In genomic region chr2:218444692-218445357, GRCh38 we compare ENCODE assay signal across 1 cellular context.
TF ChIP-seq lines count a peak whose summit lies in the region.

No MANE protein-coding gene starts in this region.

TF ChIP-seq in HepG2, 621 proteins besides CTCF, POLR2A, EP300 and RAD21 (continued from another document and continues in another):
- no peak; the same call in 1 of the 2 replicates for TF ChIP-seq ZKSCAN1 (IDR thresholded peaks at IDR 0.05; ENCODE audit: low read length)
- no peak for TF ChIP-seq HES4 (CRISPR knock-in tag; IDR thresholded peaks at IDR 0.05; ENCODE audit: borderline replicate concordance)
- no peak for TF ChIP-seq ZNF615 (CRISPR knock-in tag; IDR thresholded peaks at IDR 0.05; ENCODE audit: borderline replicate concordance)
- TF ChIP-seq, protein P1, sequence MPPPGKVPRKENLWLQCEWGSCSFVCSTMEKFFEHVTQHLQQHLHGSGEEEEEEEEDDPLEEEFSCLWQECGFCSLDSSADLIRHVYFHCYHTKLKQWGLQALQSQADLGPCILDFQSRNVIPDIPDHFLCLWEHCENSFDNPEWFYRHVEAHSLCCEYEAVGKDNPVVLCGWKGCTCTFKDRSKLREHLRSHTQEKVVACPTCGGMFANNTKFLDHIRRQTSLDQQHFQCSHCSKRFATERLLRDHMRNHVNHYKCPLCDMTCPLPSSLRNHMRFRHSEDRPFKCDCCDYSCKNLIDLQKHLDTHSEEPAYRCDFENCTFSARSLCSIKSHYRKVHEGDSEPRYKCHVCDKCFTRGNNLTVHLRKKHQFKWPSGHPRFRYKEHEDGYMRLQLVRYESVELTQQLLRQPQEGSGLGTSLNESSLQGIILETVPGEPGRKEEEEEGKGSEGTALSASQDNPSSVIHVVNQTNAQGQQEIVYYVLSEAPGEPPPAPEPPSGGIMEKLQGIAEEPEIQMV (CRISPR knock-in tag; IDR thresholded peaks at IDR 0.05; ENCODE audit: low read depth), result peak; percentile 63; the same call in 1 of the 2 replicates
- peak; percentile 72; the same call in 1 of the 2 replicates for TF ChIP-seq ZBTB7A (CRISPR knock-in tag; IDR thresholded peaks at IDR 0.05)
- TF ChIP-seq ZNF468 (CRISPR knock-in tag; IDR thresholded peaks at IDR 0.05), result no peak
- no peak for TF ChIP-seq ZNF33B (CRISPR knock-in tag; IDR thresholded peaks at IDR 0.05)
- peak; percentile 91 for TF ChIP-seq ELF1 (CRISPR knock-in tag; IDR thresholded peaks at IDR 0.05)
- TF ChIP-seq ZNF136 (CRISPR knock-in tag; IDR thresholded peaks at IDR 0.05; ENCODE audit: low read depth), result peak; percentile 87
- peak; percentile 83 for TF ChIP-seq CCAR2 (optimal IDR thresholded peaks at IDR 0.05; ENCODE audit: low read depth, low read length)
- TF ChIP-seq CENPX (CRISPR knock-in tag; IDR thresholded peaks at IDR 0.05), result no peak
- TF ChIP-seq KLF6 (CRISPR knock-in tag; IDR thresholded peaks at IDR 0.05), result peak; percentile 71
- TF ChIP-seq SP1 (IDR thresholded peaks at IDR 0.05), result no peak
- TF ChIP-seq SP1 (CRISPR knock-in tag; IDR thresholded peaks at IDR 0.05), result no peak
- no peak for TF ChIP-seq MLXIP (CRISPR knock-in tag; IDR thresholded peaks at IDR 0.05; ENCODE audit: borderline replicate concordance)
- peak; percentile 80 for TF ChIP-seq PITX1 (CRISPR knock-in tag; IDR thresholded peaks at IDR 0.05)
- no peak for TF ChIP-seq CAMTA2 (CRISPR knock-in tag; IDR thresholded peaks at IDR 0.05; ENCODE audit: borderline replicate concordance)
- TF ChIP-seq, protein P2, sequence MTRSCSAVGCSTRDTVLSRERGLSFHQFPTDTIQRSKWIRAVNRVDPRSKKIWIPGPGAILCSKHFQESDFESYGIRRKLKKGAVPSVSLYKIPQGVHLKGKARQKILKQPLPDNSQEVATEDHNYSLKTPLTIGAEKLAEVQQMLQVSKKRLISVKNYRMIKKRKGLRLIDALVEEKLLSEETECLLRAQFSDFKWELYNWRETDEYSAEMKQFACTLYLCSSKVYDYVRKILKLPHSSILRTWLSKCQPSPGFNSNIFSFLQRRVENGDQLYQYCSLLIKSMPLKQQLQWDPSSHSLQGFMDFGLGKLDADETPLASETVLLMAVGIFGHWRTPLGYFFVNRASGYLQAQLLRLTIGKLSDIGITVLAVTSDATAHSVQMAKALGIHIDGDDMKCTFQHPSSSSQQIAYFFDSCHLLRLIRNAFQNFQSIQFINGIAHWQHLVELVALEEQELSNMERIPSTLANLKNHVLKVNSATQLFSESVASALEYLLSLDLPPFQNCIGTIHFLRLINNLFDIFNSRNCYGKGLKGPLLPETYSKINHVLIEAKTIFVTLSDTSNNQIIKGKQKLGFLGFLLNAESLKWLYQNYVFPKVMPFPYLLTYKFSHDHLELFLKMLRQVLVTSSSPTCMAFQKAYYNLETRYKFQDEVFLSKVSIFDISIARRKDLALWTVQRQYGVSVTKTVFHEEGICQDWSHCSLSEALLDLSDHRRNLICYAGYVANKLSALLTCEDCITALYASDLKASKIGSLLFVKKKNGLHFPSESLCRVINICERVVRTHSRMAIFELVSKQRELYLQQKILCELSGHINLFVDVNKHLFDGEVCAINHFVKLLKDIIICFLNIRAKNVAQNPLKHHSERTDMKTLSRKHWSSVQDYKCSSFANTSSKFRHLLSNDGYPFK (CRISPR knock-in tag; IDR thresholded peaks at IDR 0.05; ENCODE audit: borderline replicate concordance), result peak; percentile 73; the same call in 1 of the 2 replicates
- no peak for TF ChIP-seq PCBP2 (optimal IDR thresholded peaks at IDR 0.05; ENCODE audit: low read depth, low read length, poor library complexity, severe bottlenecking)
- TF ChIP-seq SETDB1 (CRISPR knock-in tag; IDR thresholded peaks at IDR 0.05; ENCODE audit: borderline replicate concordance), result no peak
- TF ChIP-seq ZNF720 (CRISPR knock-in tag; IDR thresholded peaks at IDR 0.05), result no peak
- TF ChIP-seq FOXJ3 (CRISPR knock-in tag; IDR thresholded peaks at IDR 0.05; ENCODE audit: borderline replicate concordance), result peak; percentile 97
- no peak for TF ChIP-seq TP53 (CRISPR knock-in tag; conservative IDR thresholded peaks at IDR 0.05)
- TF ChIP-seq MAFG (CRISPR knock-in tag; IDR thresholded peaks at IDR 0.05), result no peak
- peak; percentile 64; the same call in 1 of the 2 replicates for TF ChIP-seq SIX4 (CRISPR knock-in tag; IDR thresholded peaks at IDR 0.05)
- TF ChIP-seq CHCHD3 (CRISPR knock-in tag; IDR thresholded peaks at IDR 0.05), result no peak
- TF ChIP-seq SMC3 (IDR thresholded peaks at IDR 0.05; ENCODE audit: low read length), result 0 out of 2 replicates have a peak, but pooled peaks have one; percentile 29
- peak; percentile 86 for TF ChIP-seq ZBTB38 (CRISPR knock-in tag; IDR thresholded peaks at IDR 0.05)
- peak; percentile 57; the same call in 1 of the 2 replicates for TF ChIP-seq ATF7-NPFF (CRISPR knock-in tag; IDR thresholded peaks at IDR 0.05; ENCODE audit: low read depth)
- TF ChIP-seq, protein P3, sequence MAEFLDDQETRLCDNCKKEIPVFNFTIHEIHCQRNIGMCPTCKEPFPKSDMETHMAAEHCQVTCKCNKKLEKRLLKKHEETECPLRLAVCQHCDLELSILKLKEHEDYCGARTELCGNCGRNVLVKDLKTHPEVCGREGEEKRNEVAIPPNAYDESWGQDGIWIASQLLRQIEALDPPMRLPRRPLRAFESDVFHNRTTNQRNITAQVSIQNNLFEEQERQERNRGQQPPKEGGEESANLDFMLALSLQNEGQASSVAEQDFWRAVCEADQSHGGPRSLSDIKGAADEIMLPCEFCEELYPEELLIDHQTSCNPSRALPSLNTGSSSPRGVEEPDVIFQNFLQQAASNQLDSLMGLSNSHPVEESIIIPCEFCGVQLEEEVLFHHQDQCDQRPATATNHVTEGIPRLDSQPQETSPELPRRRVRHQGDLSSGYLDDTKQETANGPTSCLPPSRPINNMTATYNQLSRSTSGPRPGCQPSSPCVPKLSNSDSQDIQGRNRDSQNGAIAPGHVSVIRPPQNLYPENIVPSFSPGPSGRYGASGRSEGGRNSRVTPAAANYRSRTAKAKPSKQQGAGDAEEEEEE (CRISPR knock-in tag; IDR thresholded peaks at IDR 0.05; ENCODE audit: borderline replicate concordance), result no peak; the same call in 1 of the 2 replicates
- no peak for TF ChIP-seq ZNF496 (CRISPR knock-in tag; IDR thresholded peaks at IDR 0.05; ENCODE audit: insufficient replicate concordance)
- TF ChIP-seq, protein P4, sequence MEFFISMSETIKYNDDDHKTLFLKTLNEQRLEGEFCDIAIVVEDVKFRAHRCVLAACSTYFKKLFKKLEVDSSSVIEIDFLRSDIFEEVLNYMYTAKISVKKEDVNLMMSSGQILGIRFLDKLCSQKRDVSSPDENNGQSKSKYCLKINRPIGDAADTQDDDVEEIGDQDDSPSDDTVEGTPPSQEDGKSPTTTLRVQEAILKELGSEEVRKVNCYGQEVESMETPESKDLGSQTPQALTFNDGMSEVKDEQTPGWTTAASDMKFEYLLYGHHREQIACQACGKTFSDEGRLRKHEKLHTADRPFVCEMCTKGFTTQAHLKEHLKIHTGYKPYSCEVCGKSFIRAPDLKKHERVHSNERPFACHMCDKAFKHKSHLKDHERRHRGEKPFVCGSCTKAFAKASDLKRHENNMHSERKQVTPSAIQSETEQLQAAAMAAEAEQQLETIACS (CRISPR knock-in tag; IDR thresholded peaks at IDR 0.05), result no peak
- TF ChIP-seq ZNF552 (CRISPR knock-in tag; IDR thresholded peaks at IDR 0.05; ENCODE audit: borderline replicate concordance), result peak; percentile 96
- no peak for TF ChIP-seq ZNF24 (IDR thresholded peaks at IDR 0.05)
- TF ChIP-seq, protein P5, sequence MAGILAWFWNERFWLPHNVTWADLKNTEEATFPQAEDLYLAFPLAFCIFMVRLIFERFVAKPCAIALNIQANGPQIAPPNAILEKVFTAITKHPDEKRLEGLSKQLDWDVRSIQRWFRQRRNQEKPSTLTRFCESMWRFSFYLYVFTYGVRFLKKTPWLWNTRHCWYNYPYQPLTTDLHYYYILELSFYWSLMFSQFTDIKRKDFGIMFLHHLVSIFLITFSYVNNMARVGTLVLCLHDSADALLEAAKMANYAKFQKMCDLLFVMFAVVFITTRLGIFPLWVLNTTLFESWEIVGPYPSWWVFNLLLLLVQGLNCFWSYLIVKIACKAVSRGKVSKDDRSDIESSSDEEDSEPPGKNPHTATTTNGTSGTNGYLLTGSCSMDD (CRISPR knock-in tag; IDR thresholded peaks at IDR 0.05), result no peak
- TF ChIP-seq RFX1 (IDR thresholded peaks at IDR 0.05), result no peak
- TF ChIP-seq, protein P6, sequence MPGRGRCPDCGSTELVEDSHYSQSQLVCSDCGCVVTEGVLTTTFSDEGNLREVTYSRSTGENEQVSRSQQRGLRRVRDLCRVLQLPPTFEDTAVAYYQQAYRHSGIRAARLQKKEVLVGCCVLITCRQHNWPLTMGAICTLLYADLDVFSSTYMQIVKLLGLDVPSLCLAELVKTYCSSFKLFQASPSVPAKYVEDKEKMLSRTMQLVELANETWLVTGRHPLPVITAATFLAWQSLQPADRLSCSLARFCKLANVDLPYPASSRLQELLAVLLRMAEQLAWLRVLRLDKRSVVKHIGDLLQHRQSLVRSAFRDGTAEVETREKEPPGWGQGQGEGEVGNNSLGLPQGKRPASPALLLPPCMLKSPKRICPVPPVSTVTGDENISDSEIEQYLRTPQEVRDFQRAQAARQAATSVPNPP (CRISPR knock-in tag; IDR thresholded peaks at IDR 0.05), result peak; percentile 93
- 0 out of 2 replicates have a peak, but pooled peaks have one; percentile 38 for TF ChIP-seq ZNF839 (CRISPR knock-in tag; IDR thresholded peaks at IDR 0.05; ENCODE audit: borderline replicate concordance)
- peak; percentile 96 for TF ChIP-seq AHDC1 (CRISPR knock-in tag; IDR thresholded peaks at IDR 0.05; ENCODE audit: borderline replicate concordance)
- TF ChIP-seq RNF219 (CRISPR knock-in tag; IDR thresholded peaks at IDR 0.05), result no peak
- TF ChIP-seq ZKSCAN5 (CRISPR knock-in tag; IDR thresholded peaks at IDR 0.05), result no peak
- peak; percentile 88 for TF ChIP-seq JUN (CRISPR knock-in tag; IDR thresholded peaks at IDR 0.05)
- peak; percentile 97 for TF ChIP-seq ZFP90 (CRISPR knock-in tag; IDR thresholded peaks at IDR 0.05; ENCODE audit: borderline replicate concordance)
- TF ChIP-seq POLR2G (IDR thresholded peaks at IDR 0.05; ENCODE audit: low read depth, low read length), result peak; percentile 48; the same call in 1 of the 2 replicates
- TF ChIP-seq NFE2L2 (IDR thresholded peaks at IDR 0.05; ENCODE audit: low read length), result no peak
